32 cellular contexts compared by ENCODE assay signal in genomic region chr9:89167788-89168187, GRCh38. TPM values are rescaled to one million over a fixed set of nuclear protein-coding genes. Genes with fewer than 3 reads are reported as not detected.
DNase-seq lines count a peak whose midpoint lies in the region; ATAC-seq and TF ChIP-seq lines count a peak whose summit lies in the region.
"Had no signal": no experiment of that assay in that cellular context is flagged by ENCODE, and none has a peak within 500 bp of the region (broad histone marks: within the 10 kb centered on the region; RNA-seq: fewer than 3 reads in every experiment).

No MANE protein-coding gene starts in this region.

- intact Hi-C loops in esophagus muscularis mucosa (cut with DNase I) = no loop called here
- intact Hi-C loops in vagina (cut with DNase I) = no loop called here

- DNase-seq in esophagus muscularis mucosa (ENCODE audit: extremely low spot score) (peak; percentile 86), suprapubic skin (ENCODE audit: low spot score in 2 of 2) (no peak), vagina (ENCODE audit: extremely low spot score in 2 of 2) (no peak), omental fat pad (ENCODE audit: low spot score) (no peak), GOT3 (lab: John Stamatoyannopoulos, UW) (no peak), NCI-H748 (lab: John Stamatoyannopoulos, UW; ENCODE audit: unreplicated experiment) (no peak)
- DNase-seq: 8988T; ACHN; AML-193; BE2C; C1 segment of cervical spinal cord; Caco-2; Calu3; CD4-positive, alpha-beta memory T cell; CD4-positive, alpha-beta T cell; CD4-positive, CD25-positive, alpha-beta regulatory T cell; CD8-positive, alpha-beta memory T cell; COR-L47; DMS 273 treated with DMSO at 0.1 percent for 48 hours; DMS153; DMS53; DMS79; DMS79 treated with DMSO at 0.1 percent for 48 hours; DND-41; EL had no signal

- H3K27me3 ChIP-seq in esophagus muscularis mucosa = peaks cover 0 to 2% (median 0%) of the 10 kb centered on the region in 4 donors
- H3K27me3 ChIP-seq in suprapubic skin = no peaks in the 10 kb centered on the region
- no peaks in the 10 kb centered on the region for H3K27me3 ChIP-seq in vagina
- H3K27me3 ChIP-seq: BE2C; BLaER1; BLaER1 treated with 17β-estradiol and CSF1 and Interleukin-3, amounts not matched to agents 10 nM and 100 nM had no signal

- no peak for TF ChIP-seq CTCF in esophagus muscularis mucosa (IDR thresholded peaks at IDR 0.05)
- TF ChIP-seq CTCF in suprapubic skin (IDR thresholded peaks at IDR 0.05) = no peak
- no peak for TF ChIP-seq CTCF in vagina (IDR thresholded peaks at IDR 0.05)
- no peak for TF ChIP-seq CTCF in omental fat pad (IDR thresholded peaks at IDR 0.05)

- TF ChIP-seq EP300 in esophagus muscularis mucosa (IDR thresholded peaks at IDR 0.05) (no peak), suprapubic skin (IDR thresholded peaks at IDR 0.05) (no peak)

- 84% methylated on average over 5 of the region's 5 CpGs for WGBS in esophagus muscularis mucosa
- WGBS in suprapubic skin = 95% methylated on average over 5 of the region's 5 CpGs

- no peaks in the 10 kb centered on the region for H3K36me3 ChIP-seq in esophagus muscularis mucosa
- H3K36me3 ChIP-seq in suprapubic skin = no peaks in the 10 kb centered on the region
- H3K36me3 ChIP-seq in vagina = no peaks in the 10 kb centered on the region
- H3K36me3 ChIP-seq: BLaER1; BLaER1 treated with 17β-estradiol and CSF1 and Interleukin-3, amounts not matched to agents 10 nM and 100 nM had no signal

- H3K27ac ChIP-seq in esophagus muscularis mucosa (replicated peaks in 1 of 4) (no peak overlapping the region), suprapubic skin (peak overlapping the region; percentile 40), vagina (peak overlapping the region; percentile 77)
- H3K27ac ChIP-seq: 22Rv1; A549; BLaER1; BLaER1 treated with 17β-estradiol and CSF1 and Interleukin-3, amounts not matched to agents 10 nM and 100 nM; C4-2B had no signal

- H3K4me3 ChIP-seq in esophagus muscularis mucosa (no peak overlapping the region), suprapubic skin (no peak overlapping the region), vagina (no peak overlapping the region)
- H3K4me3 ChIP-seq: A549; BLaER1; BLaER1 treated with 17β-estradiol and CSF1 and Interleukin-3, amounts not matched to agents 10 nM and 100 nM had no signal

- ATAC-seq in omental fat pad (ENCODE audit: low FRiP score) = no peak
- ATAC-seq: A549; CD8-positive, alpha-beta T cell had no signal

- TF ChIP-seq POLR2A in esophagus muscularis mucosa (IDR thresholded peaks at IDR 0.05; ENCODE audit: low read depth) (no peak), suprapubic skin (IDR thresholded peaks at IDR 0.05) (no peak), vagina (IDR thresholded peaks at IDR 0.05) (no peak)

- H3K9me3 ChIP-seq in esophagus muscularis mucosa (no peaks in the 10 kb centered on the region), suprapubic skin (no peaks in the 10 kb centered on the region), vagina (no peaks in the 10 kb centered on the region)
- H3K9me3 ChIP-seq: A549; BE2C; BLaER1; BLaER1 treated with 17β-estradiol and CSF1 and Interleukin-3, amounts not matched to agents 10 nM and 100 nM; Caco-2 had no signal

- peaks cover 0 to 8% (median 0%) of the 10 kb centered on the region in 4 donors for H3K4me1 ChIP-seq in esophagus muscularis mucosa
- H3K4me1 ChIP-seq in suprapubic skin = peaks cover 22% of the 10 kb centered on the region
- peaks cover 47% of the 10 kb centered on the region for H3K4me1 ChIP-seq in vagina
- H3K4me1 ChIP-seq: A549; BE2C; BLaER1; BLaER1 treated with 17β-estradiol and CSF1 and Interleukin-3, amounts not matched to agents 10 nM and 100 nM; Caco-2 had no signal

RNA-seq across cellular contexts. Expression of gene SHC3, which starts 10.8 kb away (rescaled TPM):
- total RNA-seq in esophagus muscularis mucosa = 1 to 10 TPM; 2.2 to 4.0 (median 3.1) TPM
- 1 to 10 TPM; 1.7 to 6.0 (median 3.2) TPM for total RNA-seq in suprapubic skin
- 6.1 TPM for total RNA-seq in vagina
- 1 to 10 TPM; 1.1 to 7.4 (median 3.1) TPM for total RNA-seq in omental fat pad
- total RNA-seq: B cell; CD4-positive, alpha-beta T cell; CD4-positive, CD25-positive, alpha-beta regulatory T cell; CD8-positive, alpha-beta memory T cell; CD8-positive, alpha-beta T cell had no signal

Comparison
In these comparisons a context has a peak if more than half of its experiments do, and no peak if none do; other contexts are left out.
1. H3K27ac ChIP-seq: peak in suprapubic skin (single experiment) and vagina (single experiment); none in esophagus muscularis mucosa (0 of 4).